ENCODE assay signal across 16 cellular contexts in genomic region chr7:114740095-114740494, GRCh38.
DNase-seq lines count a peak whose midpoint lies in the region; ATAC-seq, FAIRE-seq and TF ChIP-seq lines count a peak whose summit lies in the region.
"Had no signal": no experiment of that assay in that cellular context is flagged by ENCODE, and none has a peak within 500 bp of the region (broad histone marks: within the 10 kb centered on the region; RNA-seq: fewer than 3 reads in every experiment).

No MANE protein-coding gene starts in this region.

- intact Hi-C loops in K562 (cut with micrococcal nuclease), result no loop called here

- no peaks in the 10 kb centered on the region for H3K27me3 ChIP-seq in K562 (ENCODE audit: control insufficient read depth in 2 of 2, insufficient read depth in 2 of 2, low read length in 2 of 2)
- no peaks in the 10 kb centered on the region for H3K27me3 ChIP-seq in upper lobe of left lung

- no peak for TF ChIP-seq CTCF in K562 (IDR thresholded peaks at IDR 0.05 in 2 of 3, conservative IDR thresholded peaks at IDR 0.05 in 1 of 3; ENCODE audit: insufficient read depth in 2 of 3, low read depth in 1 of 3, low read length in 3 of 3)
- no peak for TF ChIP-seq CTCF in upper lobe of left lung (IDR thresholded peaks at IDR 0.05)

- no peak overlapping the region for H3K4me2 ChIP-seq in K562 (ENCODE audit: insufficient read depth, low read length)

- CTCF ChIA-PET in K562 (lab: Yijun Ruan, JAX; ENCODE audit: low intra/inter-chr PET ratio), result no interaction called here

- H3K9me3 ChIP-seq in K562 (replicated peaks; ENCODE audit: control insufficient read depth, insufficient read depth, low read depth, low read length) (no peaks in the 10 kb centered on the region), upper lobe of left lung (no peaks in the 10 kb centered on the region)

- TF ChIP-seq EP300 in K562 (IDR thresholded peaks at IDR 0.05; ENCODE audit: low read length) (no peak), upper lobe of left lung (IDR thresholded peaks at IDR 0.05) (no peak)

- no peak overlapping the region for H3K9ac ChIP-seq in K562 (ENCODE audit: insufficient read depth in 1 of 2, low read depth in 2 of 2, low read length in 2 of 2)
- H3K9ac ChIP-seq: GM23248 had no signal

- H3K9me1 ChIP-seq in K562 (ENCODE audit: control insufficient read depth, insufficient read depth, low read length), result no peaks in the 10 kb centered on the region

- no peaks in the 10 kb centered on the region for H3K36me3 ChIP-seq in K562 (ENCODE audit: control insufficient read depth, insufficient read depth, low read length)
- no peaks in the 10 kb centered on the region for H3K36me3 ChIP-seq in upper lobe of left lung

- no peaks in the 10 kb centered on the region for H3K79me2 ChIP-seq in K562 (ENCODE audit: control insufficient read depth, insufficient read depth, low read length)

- no peak for FAIRE-seq in K562 (lab: Jason Lieb, UNC)
- FAIRE-seq: A204.1, GM12878, GM18507, H54 had no signal

- no peak for TF ChIP-seq POLR2A in K562 (conservative IDR thresholded peaks at IDR 0.05)
- TF ChIP-seq POLR2A in upper lobe of left lung (IDR thresholded peaks at IDR 0.05), result no peak

- H4K20me1 ChIP-seq in K562 (replicated peaks; ENCODE audit: control insufficient read depth, insufficient read depth, low read length), result no peaks in the 10 kb centered on the region

- no peak overlapping the region for H3K27ac ChIP-seq in K562 (ENCODE audit: extremely low read depth, low read depth, low read length)
- H3K27ac ChIP-seq in upper lobe of left lung, result no peak overlapping the region
- H3K27ac ChIP-seq: GM23248 had no signal

- H3K4me3 ChIP-seq in K562 (no peak overlapping the region), upper lobe of left lung (no peak overlapping the region)
- H3K4me3 ChIP-seq: GM12878, GM23248 had no signal

- ATAC-seq in K562 (no peak), upper lobe of left lung (ENCODE audit: low FRiP score in 2 of 2) (no peak)
- ATAC-seq: GM12878, HCT116 had no signal

- no TSS peak for BruUV-seq in K562 (replicated peaks; lab: Mats Ljungman, UMichigan)

- in situ Hi-C loops in K562 (cut with MboI), result no loop called here

- H2AFZ ChIP-seq in K562 (ENCODE audit: low read depth, low read length), result no peak overlapping the region
- H2AFZ ChIP-seq: GM23248 had no signal

- POLR2A ChIA-PET in K562 (lab: Yijun Ruan, JAX), result no interaction called here

- WGBS in K562 (ENCODE audit: insufficient coverage, low coverage, missing lambda C conversion rate), result 0% methylated on average over 2 of the region's 2 CpGs
- WGBS in upper lobe of left lung, 2 donors, result 76 to 83% methylated on average over 2 of the region's 2 CpGs

- DNase-seq in SHP77 (lab: John Stamatoyannopoulos, UW) (peak; percentile 3 to 7), SHP77 treated with DMSO at 0.1 percent for 48 hours (lab: John Stamatoyannopoulos, UW) (no peak), OCI-M2 (lab: John Stamatoyannopoulos, UW; ENCODE audit: unreplicated experiment) (peak; percentile 82), K562 (ENCODE audit: extremely low read depth in 1 of 4, low spot score in 3 of 4) (peak in 1 of 4 experiments; percentile 1), upper lobe of left lung (no peak), mucosa of gallbladder (ENCODE audit: low spot score) (no peak), superior temporal gyrus (ENCODE audit: extremely low spot score) (no peak)
- DNase-seq: C1 segment of cervical spinal cord; CD4-positive, alpha-beta T cell; DMS79; GM23248 had no signal

- H3K4me1 ChIP-seq in K562 (replicated peaks in 1 of 2; ENCODE audit: control insufficient read depth in 2 of 2, insufficient read depth in 2 of 2, low read length in 2 of 2), result no peaks in the 10 kb centered on the region
- no peaks in the 10 kb centered on the region for H3K4me1 ChIP-seq in upper lobe of left lung

- TF ChIP-seq RAD21 in K562 (CRISPR knock-in tag; conservative IDR thresholded peaks at IDR 0.05 in 1 of 2, IDR thresholded peaks at IDR 0.05 in 1 of 2), result no peak

TF ChIP-seq in K562, 482 proteins besides CTCF, POLR2A, EP300 and RAD21:
- TF ChIP-seq GTF2F1 (IDR thresholded peaks at IDR 0.05; ENCODE audit: low read depth, low read length) (no peak), ZNF445 (CRISPR knock-in tag; IDR thresholded peaks at IDR 0.05; ENCODE audit: low read depth) (no peak), SPI1 (IDR thresholded peaks at IDR 0.05; ENCODE audit: borderline replicate concordance, low read depth, low read length) (no peak), NFIC (IDR thresholded peaks at IDR 0.05) (0 out of 2 replicates have a peak, but pooled peaks have one; percentile 6), ELK3 (CRISPR knock-in tag; IDR thresholded peaks at IDR 0.05) (no peak), FOXP4 (CRISPR knock-in tag; IDR thresholded peaks at IDR 0.05; ENCODE audit: borderline replicate concordance) (no peak)

Comparison
In these comparisons a context has a peak if more than half of its experiments do, and no peak if none do; other contexts are left out.
1. DNase-seq: peak in SHP77 (2 of 2) and OCI-M2 (single experiment); none in SHP77 treated with DMSO at 0.1 percent for 48 hours (single experiment), upper lobe of left lung (0 of 2), mucosa of gallbladder (single experiment) and superior temporal gyrus (single experiment).